Comparison of ENCODE assay signal across 1 cellular context in the genomic region with DNA sequence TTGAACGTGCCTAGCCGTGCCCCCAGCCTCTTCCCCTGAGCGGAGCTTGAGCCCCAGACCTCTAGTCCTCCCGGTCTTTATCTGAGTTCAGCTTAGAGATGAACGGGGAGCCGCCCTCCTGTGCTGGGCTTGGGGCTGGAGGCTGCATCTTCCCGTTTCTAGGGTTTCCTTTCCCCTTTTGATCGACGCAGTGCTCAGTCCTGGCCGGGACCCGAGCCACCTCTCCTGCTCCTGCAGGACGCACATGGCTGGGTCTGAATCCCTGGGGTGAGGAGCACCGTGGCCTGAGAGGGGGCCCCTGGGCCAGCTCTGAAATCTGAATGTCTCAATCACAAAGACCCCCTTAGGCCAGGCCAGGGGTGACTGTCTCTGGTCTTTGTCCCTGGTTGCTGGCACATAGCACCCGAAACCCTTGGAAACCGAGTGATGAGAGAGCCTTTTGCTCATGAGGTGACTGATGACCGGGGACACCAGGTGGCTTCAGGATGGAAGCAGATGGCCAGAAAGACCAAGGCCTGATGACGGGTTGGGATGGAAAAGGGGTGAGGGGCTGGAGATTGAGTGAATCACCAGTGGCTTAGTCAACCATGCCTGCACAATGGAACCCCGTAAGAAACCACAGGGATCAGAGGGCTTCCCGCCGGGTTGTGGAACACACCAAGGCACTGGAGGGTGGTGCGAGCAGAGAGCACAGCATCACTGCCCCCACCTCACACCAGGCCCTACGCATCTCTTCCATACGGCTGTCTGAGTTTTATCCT.
A peak's percentile ranks its signal among the peaks of the same experiment; 100 is the strongest.
TF ChIP-seq lines count a peak whose summit lies in the region.

No MANE protein-coding gene starts in this region.

TF ChIP-seq in HepG2, 621 proteins besides CTCF, POLR2A, EP300 and RAD21 (continued from another document and continues in another):
- TF ChIP-seq, protein P1, sequence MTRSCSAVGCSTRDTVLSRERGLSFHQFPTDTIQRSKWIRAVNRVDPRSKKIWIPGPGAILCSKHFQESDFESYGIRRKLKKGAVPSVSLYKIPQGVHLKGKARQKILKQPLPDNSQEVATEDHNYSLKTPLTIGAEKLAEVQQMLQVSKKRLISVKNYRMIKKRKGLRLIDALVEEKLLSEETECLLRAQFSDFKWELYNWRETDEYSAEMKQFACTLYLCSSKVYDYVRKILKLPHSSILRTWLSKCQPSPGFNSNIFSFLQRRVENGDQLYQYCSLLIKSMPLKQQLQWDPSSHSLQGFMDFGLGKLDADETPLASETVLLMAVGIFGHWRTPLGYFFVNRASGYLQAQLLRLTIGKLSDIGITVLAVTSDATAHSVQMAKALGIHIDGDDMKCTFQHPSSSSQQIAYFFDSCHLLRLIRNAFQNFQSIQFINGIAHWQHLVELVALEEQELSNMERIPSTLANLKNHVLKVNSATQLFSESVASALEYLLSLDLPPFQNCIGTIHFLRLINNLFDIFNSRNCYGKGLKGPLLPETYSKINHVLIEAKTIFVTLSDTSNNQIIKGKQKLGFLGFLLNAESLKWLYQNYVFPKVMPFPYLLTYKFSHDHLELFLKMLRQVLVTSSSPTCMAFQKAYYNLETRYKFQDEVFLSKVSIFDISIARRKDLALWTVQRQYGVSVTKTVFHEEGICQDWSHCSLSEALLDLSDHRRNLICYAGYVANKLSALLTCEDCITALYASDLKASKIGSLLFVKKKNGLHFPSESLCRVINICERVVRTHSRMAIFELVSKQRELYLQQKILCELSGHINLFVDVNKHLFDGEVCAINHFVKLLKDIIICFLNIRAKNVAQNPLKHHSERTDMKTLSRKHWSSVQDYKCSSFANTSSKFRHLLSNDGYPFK (CRISPR knock-in tag; IDR thresholded peaks at IDR 0.05; ENCODE audit: borderline replicate concordance): peak; percentile 67; the same call in 1 of the 2 replicates
- no peak for TF ChIP-seq ZNF652 (CRISPR knock-in tag; IDR thresholded peaks at IDR 0.05; ENCODE audit: borderline replicate concordance, low read depth)
- TF ChIP-seq U2AF1 (optimal IDR thresholded peaks at IDR 0.05; ENCODE audit: low read depth, low read length): no peak
- no peak for TF ChIP-seq ZNF550 (CRISPR knock-in tag; IDR thresholded peaks at IDR 0.05; ENCODE audit: borderline replicate concordance)
- no peak for TF ChIP-seq CENPX (CRISPR knock-in tag; IDR thresholded peaks at IDR 0.05)
- TF ChIP-seq MAZ (IDR thresholded peaks at IDR 0.05; ENCODE audit: borderline replicate concordance, low read depth, low read length): no peak
- TF ChIP-seq MAZ (CRISPR knock-in tag; IDR thresholded peaks at IDR 0.05; ENCODE audit: low read depth): no peak
- TF ChIP-seq RAD51 (IDR thresholded peaks at IDR 0.05; ENCODE audit: borderline replicate concordance): no peak
- TF ChIP-seq, protein P2, sequence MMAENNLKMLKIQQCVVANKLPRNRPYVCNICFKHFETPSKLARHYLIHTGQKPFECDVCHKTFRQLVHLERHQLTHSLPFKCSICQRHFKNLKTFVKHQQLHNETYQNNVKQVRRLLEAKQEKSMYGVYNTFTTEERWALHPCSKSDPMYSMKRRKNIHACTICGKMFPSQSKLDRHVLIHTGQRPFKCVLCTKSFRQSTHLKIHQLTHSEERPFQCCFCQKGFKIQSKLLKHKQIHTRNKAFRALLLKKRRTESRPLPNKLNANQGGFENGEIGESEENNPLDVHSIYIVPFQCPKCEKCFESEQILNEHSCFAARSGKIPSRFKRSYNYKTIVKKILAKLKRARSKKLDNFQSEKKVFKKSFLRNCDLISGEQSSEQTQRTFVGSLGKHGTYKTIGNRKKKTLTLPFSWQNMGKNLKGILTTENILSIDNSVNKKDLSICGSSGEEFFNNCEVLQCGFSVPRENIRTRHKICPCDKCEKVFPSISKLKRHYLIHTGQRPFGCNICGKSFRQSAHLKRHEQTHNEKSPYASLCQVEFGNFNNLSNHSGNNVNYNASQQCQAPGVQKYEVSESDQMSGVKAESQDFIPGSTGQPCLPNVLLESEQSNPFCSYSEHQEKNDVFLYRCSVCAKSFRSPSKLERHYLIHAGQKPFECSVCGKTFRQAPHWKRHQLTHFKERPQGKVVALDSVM (CRISPR knock-in tag; IDR thresholded peaks at IDR 0.05): peak; percentile 44; the same call in 1 of the 2 replicates
- no peak for TF ChIP-seq RNF2 (conservative IDR thresholded peaks at IDR 0.05; ENCODE audit: low read depth)
- no peak for TF ChIP-seq ZNF143 (CRISPR knock-in tag; IDR thresholded peaks at IDR 0.05)
- TF ChIP-seq MYNN (CRISPR knock-in tag; IDR thresholded peaks at IDR 0.05; ENCODE audit: low read depth): no peak
- TF ChIP-seq AGO2 (optimal IDR thresholded peaks at IDR 0.05; ENCODE audit: low read depth, low read length): peak; percentile 39
- peak; percentile 53; the same call in 1 of the 2 replicates for TF ChIP-seq JUND (CRISPR knock-in tag; IDR thresholded peaks at IDR 0.05)
- no peak for TF ChIP-seq CBX1 (IDR thresholded peaks at IDR 0.05; ENCODE audit: low read depth)
- TF ChIP-seq CENPBD1 (CRISPR knock-in tag; IDR thresholded peaks at IDR 0.05; ENCODE audit: borderline replicate concordance, low read depth): no peak
- TF ChIP-seq, protein P3, sequence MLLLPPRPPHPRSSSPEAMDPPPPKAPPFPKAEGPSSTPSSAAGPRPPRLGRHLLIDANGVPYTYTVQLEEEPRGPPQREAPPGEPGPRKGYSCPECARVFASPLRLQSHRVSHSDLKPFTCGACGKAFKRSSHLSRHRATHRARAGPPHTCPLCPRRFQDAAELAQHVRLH (CRISPR knock-in tag; IDR thresholded peaks at IDR 0.05; ENCODE audit: borderline replicate concordance, low read depth): 0 out of 2 replicates have a peak, but pooled peaks have one; percentile 4
- no peak for TF ChIP-seq ATF7 (IDR thresholded peaks at IDR 0.05)
- no peak for TF ChIP-seq ATF7 (CRISPR knock-in tag; IDR thresholded peaks at IDR 0.05)
- no peak for TF ChIP-seq TERF1 (CRISPR knock-in tag; IDR thresholded peaks at IDR 0.05)
- no peak for TF ChIP-seq ZMYM2 (CRISPR knock-in tag; IDR thresholded peaks at IDR 0.05)
- no peak for TF ChIP-seq FOXJ3 (CRISPR knock-in tag; IDR thresholded peaks at IDR 0.05; ENCODE audit: borderline replicate concordance)
- TF ChIP-seq POLR2AphosphoS5 (IDR thresholded peaks at IDR 0.05; ENCODE audit: low read depth, low read length): no peak
- TF ChIP-seq PHB2 (IDR thresholded peaks at IDR 0.05; ENCODE audit: partially characterized antibody): no peak
- TF ChIP-seq, protein P4, sequence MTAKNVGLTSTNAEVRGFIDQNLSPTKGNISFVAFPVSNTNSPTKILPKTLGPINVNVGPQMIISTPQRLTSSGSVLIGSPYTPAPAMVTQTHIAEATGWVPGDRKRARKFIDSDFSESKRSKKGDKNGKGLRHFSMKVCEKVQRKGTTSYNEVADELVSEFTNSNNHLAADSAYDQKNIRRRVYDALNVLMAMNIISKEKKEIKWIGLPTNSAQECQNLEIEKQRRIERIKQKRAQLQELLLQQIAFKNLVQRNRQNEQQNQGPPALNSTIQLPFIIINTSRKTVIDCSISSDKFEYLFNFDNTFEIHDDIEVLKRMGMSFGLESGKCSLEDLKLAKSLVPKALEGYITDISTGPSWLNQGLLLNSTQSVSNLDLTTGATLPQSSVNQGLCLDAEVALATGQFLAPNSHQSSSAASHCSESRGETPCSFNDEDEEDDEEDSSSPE (CRISPR knock-in tag; IDR thresholded peaks at IDR 0.05): no peak
- TF ChIP-seq ZNF329 (CRISPR knock-in tag; IDR thresholded peaks at IDR 0.05; ENCODE audit: low read depth): no peak
- TF ChIP-seq, protein P5, sequence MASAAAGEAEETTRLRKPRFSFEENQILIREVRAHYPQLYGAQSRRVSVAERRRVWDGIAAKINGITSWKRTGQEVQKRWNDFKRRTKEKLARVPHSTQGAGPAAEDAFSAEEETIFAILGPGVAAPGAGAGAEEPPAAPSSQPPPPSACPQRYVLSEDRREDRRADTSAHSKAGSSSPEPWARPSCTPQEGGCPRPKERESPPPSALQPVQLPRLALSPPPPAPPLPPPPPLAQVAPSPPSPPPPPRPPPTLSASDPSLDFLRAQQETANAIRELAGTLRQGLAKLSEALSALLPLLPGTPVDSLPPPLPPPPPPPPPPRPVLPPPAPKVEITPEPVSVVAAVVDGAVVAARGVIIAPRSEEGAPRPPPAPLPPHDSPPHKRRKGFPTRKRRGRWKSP (CRISPR knock-in tag; IDR thresholded peaks at IDR 0.05): no peak
- no peak for TF ChIP-seq ZNF674 (CRISPR knock-in tag; IDR thresholded peaks at IDR 0.05; ENCODE audit: low read depth)
- no peak for TF ChIP-seq KLF12 (CRISPR knock-in tag; IDR thresholded peaks at IDR 0.05; ENCODE audit: borderline replicate concordance)
- no peak for TF ChIP-seq POGK (CRISPR knock-in tag; conservative IDR thresholded peaks at IDR 0.05)
- TF ChIP-seq AGO1 (IDR thresholded peaks at IDR 0.05; ENCODE audit: low read depth, low read length, poor library complexity, severe bottlenecking): no peak
- no peak for TF ChIP-seq GATA4 (IDR thresholded peaks at IDR 0.05; ENCODE audit: borderline replicate concordance, low read depth)
- no peak for TF ChIP-seq SMAD9 (CRISPR knock-in tag; IDR thresholded peaks at IDR 0.05)
- TF ChIP-seq HMGA1 (CRISPR knock-in tag; conservative IDR thresholded peaks at IDR 0.05): no peak
- no peak; the same call in 1 of the 2 replicates for TF ChIP-seq ZNF619 (CRISPR knock-in tag; IDR thresholded peaks at IDR 0.05)
- TF ChIP-seq GPN1 (CRISPR knock-in tag; IDR thresholded peaks at IDR 0.05; ENCODE audit: borderline replicate concordance): no peak
- TF ChIP-seq DBP (CRISPR knock-in tag; IDR thresholded peaks at IDR 0.05; ENCODE audit: not compliant biosample characterization): no peak
- TF ChIP-seq SP4 (CRISPR knock-in tag; IDR thresholded peaks at IDR 0.05): no peak
- no peak for TF ChIP-seq ZNF326 (CRISPR knock-in tag; IDR thresholded peaks at IDR 0.05; ENCODE audit: borderline replicate concordance)
- TF ChIP-seq ZNF569 (CRISPR knock-in tag; IDR thresholded peaks at IDR 0.05; ENCODE audit: borderline replicate concordance): no peak
- TF ChIP-seq ZNF747 (CRISPR knock-in tag; IDR thresholded peaks at IDR 0.05; ENCODE audit: borderline replicate concordance): no peak
- TF ChIP-seq KLF9 (CRISPR knock-in tag; IDR thresholded peaks at IDR 0.05; ENCODE audit: low read depth): no peak
- TF ChIP-seq HOXA5 (CRISPR knock-in tag; IDR thresholded peaks at IDR 0.05): 0 out of 2 replicates have a peak, but pooled peaks have one; percentile 4
- no peak for TF ChIP-seq ZFP1 (CRISPR knock-in tag; IDR thresholded peaks at IDR 0.05)
- TF ChIP-seq ZNF615 (CRISPR knock-in tag; IDR thresholded peaks at IDR 0.05; ENCODE audit: borderline replicate concordance): no peak
- no peak for TF ChIP-seq ARHGAP35 (CRISPR knock-in tag; IDR thresholded peaks at IDR 0.05; ENCODE audit: borderline replicate concordance)
- no peak for TF ChIP-seq ZNF552 (CRISPR knock-in tag; IDR thresholded peaks at IDR 0.05; ENCODE audit: borderline replicate concordance)
- TF ChIP-seq ZNF644 (CRISPR knock-in tag; IDR thresholded peaks at IDR 0.05; ENCODE audit: low read depth): no peak
- TF ChIP-seq, protein P6, sequence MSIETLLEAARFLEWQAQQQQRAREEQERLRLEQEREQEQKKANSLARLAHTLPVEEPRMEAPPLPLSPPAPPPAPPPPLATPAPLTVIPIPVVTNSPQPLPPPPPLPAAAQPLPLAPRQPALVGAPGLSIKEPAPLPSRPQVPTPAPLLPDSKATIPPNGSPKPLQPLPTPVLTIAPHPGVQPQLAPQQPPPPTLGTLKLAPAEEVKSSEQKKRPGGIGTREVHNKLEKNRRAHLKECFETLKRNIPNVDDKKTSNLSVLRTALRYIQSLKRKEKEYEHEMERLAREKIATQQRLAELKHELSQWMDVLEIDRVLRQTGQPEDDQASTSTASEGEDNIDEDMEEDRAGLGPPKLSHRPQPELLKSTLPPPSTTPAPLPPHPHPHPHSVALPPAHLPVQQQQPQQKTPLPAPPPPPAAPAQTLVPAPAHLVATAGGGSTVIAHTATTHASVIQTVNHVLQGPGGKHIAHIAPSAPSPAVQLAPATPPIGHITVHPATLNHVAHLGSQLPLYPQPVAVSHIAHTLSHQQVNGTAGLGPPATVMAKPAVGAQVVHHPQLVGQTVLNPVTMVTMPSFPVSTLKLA (IDR thresholded peaks at IDR 0.05): no peak
- no peak for TF ChIP-seq TBX2 (CRISPR knock-in tag; IDR thresholded peaks at IDR 0.05; ENCODE audit: borderline replicate concordance)
- TF ChIP-seq ATRX (CRISPR knock-in tag; IDR thresholded peaks at IDR 0.05; ENCODE audit: borderline replicate concordance): no peak
- TF ChIP-seq CENPT (CRISPR knock-in tag; IDR thresholded peaks at IDR 0.05; ENCODE audit: low read depth): no peak
- TF ChIP-seq BCL6 (CRISPR knock-in tag; IDR thresholded peaks at IDR 0.05): 0 out of 2 replicates have a peak, but pooled peaks have one; percentile 6
- no peak for TF ChIP-seq KLF11 (CRISPR knock-in tag; IDR thresholded peaks at IDR 0.05)
- TF ChIP-seq ZNF335 (CRISPR knock-in tag; IDR thresholded peaks at IDR 0.05): no peak; the same call in 1 of the 2 replicates
